1 cellular context compared by ENCODE assay signal in the genomic region with DNA sequence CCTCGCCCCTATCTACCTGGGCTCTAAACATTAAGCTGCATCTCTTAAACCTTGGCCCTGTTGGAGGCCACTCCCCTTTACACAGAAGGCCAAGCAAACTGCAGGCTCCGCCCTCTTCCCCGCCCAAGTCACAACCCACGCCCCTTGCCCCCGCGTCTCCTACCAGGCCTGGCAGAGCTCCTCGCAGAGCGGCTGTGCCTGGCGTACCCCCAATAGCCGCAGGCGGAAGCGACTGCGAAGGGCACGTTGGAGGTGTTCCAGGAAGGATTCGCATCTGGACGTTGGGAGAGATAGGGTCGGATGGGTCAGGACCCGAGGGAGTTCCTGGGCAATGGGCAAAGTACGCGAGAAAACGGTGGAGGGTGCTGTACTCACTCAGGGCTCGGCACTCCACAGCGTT.
TF ChIP-seq lines count a peak whose summit lies in the region.

No MANE protein-coding gene starts in this region.

TF ChIP-seq in WTC11, 78 proteins besides CTCF, POLR2A, EP300 and RAD21 (continued from another document):
- TF ChIP-seq NFYB (CRISPR knock-in tag; conservative IDR thresholded peaks at IDR 0.05; ENCODE audit: low read depth) (no peak), MYBL2 (CRISPR knock-in tag; IDR thresholded peaks at IDR 0.05) (0 out of 2 replicates have a peak, but pooled peaks have one; percentile 48)
- TF ChIP-seq, protein P1, sequence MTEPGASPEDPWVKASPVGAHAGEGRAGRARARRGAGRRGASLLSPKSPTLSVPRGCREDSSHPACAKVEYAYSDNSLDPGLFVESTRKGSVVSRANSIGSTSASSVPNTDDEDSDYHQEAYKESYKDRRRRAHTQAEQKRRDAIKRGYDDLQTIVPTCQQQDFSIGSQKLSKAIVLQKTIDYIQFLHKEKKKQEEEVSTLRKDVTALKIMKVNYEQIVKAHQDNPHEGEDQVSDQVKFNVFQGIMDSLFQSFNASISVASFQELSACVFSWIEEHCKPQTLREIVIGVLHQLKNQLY (CRISPR knock-in tag; IDR thresholded peaks at IDR 0.05), result no peak
TF ChIP-seq in WTC11: peak in this region for 2.
